In the genomic region with DNA sequence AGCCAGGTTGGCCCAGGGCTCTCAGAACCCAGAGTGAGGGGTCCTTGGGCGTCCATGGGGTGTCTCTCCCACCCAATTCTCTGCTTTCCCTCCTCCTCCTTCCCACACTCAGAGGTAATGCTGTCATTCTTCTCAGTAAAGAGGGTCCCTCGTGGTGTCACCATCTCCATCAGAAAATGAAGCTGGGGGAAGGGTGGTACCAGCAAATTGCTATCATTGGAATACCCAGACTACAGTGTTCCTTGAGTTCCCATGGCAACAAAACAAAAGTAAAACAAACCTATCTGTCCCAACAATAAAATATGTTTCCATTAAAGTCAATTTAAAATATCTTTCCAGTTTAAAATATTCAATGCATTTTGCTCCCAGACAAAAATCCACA, we compare ENCODE assay signal across 8 cellular contexts.
DNase-seq lines count a peak whose midpoint lies in the region; ATAC-seq and TF ChIP-seq lines count a peak whose summit lies in the region.

No MANE protein-coding gene starts in this region.

- peak; percentile 5 for DNase-seq in COLO668 (lab: John Stamatoyannopoulos, UW; ENCODE audit: unreplicated experiment)
- DNase-seq in NCI-H1694 (lab: John Stamatoyannopoulos, UW): peak; percentile 17
- peak; percentile 35 for DNase-seq in central memory CD4-positive, alpha-beta T cell
- no peak for DNase-seq in SKM-1 treated with dmso at 0.1 percent for 144 hours (lab: John Stamatoyannopoulos, UW; ENCODE audit: unreplicated experiment)
- DNase-seq in lower leg skin (ENCODE audit: low spot score in 2 of 2): no peak

- no peak for TF ChIP-seq CTCF in lower leg skin (IDR thresholded peaks at IDR 0.05)

- TF ChIP-seq POLR2A in lower leg skin (IDR thresholded peaks at IDR 0.05): no peak

- no peaks in the 10 kb centered on the region for H3K9me3 ChIP-seq in mucosa of rectum (ENCODE audit: control insufficient read depth in 2 of 2, low read length in 2 of 2)

- whole genome bisulfite sequencing in lower leg skin, 2 donors: 9 to 11% methylated on average over 2 of the region's 2 CpGs

- H3K36me3 ChIP-seq in mucosa of rectum (ENCODE audit: control insufficient read depth in 2 of 2, insufficient read depth in 2 of 2, low read length in 2 of 2): peaks cover 6 to 23% of the 10 kb centered on the region in 2 donors

- peaks cover 21 to 23% of the 10 kb centered on the region in 2 donors for H3K4me1 ChIP-seq in mucosa of rectum (ENCODE audit: control insufficient read depth in 2 of 2, insufficient read depth in 2 of 2, low read length in 2 of 2)

- ATAC-seq in HG03439 (IDR thresholded peaks at IDR 0.05; ENCODE audit: unreplicated experiment): no peak
- ATAC-seq in GM18909 (IDR thresholded peaks at IDR 0.05; ENCODE audit: poor library complexity, unreplicated experiment): no peak

- H3K27ac ChIP-seq in mucosa of rectum (ENCODE audit: low read depth in 2 of 2, low read length in 2 of 2): peak overlapping the region; percentile 77 to 83

- intact Hi-C loops in lower leg skin (cut with DNase I; ENCODE audit: low total_unique reads): no loop called here

- no peaks in the 10 kb centered on the region for H3K27me3 ChIP-seq in mucosa of rectum (ENCODE audit: control insufficient read depth in 2 of 2, insufficient read depth in 2 of 2, low read length in 2 of 2)

- peak overlapping the region in 1 of 2 donors; percentile 45 for H3K4me3 ChIP-seq in mucosa of rectum (ENCODE audit: low read length in 2 of 2)
- H3K4me3 ChIP-seq in lower leg skin (ENCODE audit: low read depth, poor library complexity, severe bottlenecking): no peak overlapping the region

- H3K9ac ChIP-seq in mucosa of rectum (ENCODE audit: low read depth in 1 of 2, low read length in 2 of 2): peak overlapping the region; percentile 0 to 21

Comparison
In these comparisons a context has a peak if more than half of its experiments do, and no peak if none do; other contexts are left out.
1. DNase-seq: peak in COLO668 (single experiment), NCI-H1694 (single experiment) and central memory CD4-positive, alpha-beta T cell (single experiment); none in SKM-1 treated with dmso at 0.1 percent for 144 hours (single experiment) and lower leg skin (0 of 2).